ENCODE assay signal across 9 cellular contexts in genomic region chr13:42990147-42990990, GRCh38. TPM values are rescaled to one million over a fixed set of nuclear protein-coding genes. Genes with fewer than 3 reads are reported as not detected.
DNase-seq lines count a peak whose midpoint lies in the region; ATAC-seq and TF ChIP-seq lines count a peak whose summit lies in the region.
"Had no signal": no experiment of that assay in that cellular context is flagged by ENCODE, and none has a peak within 500 bp of the region (broad histone marks: within the 10 kb centered on the region; RNA-seq: fewer than 3 reads in every experiment).

No MANE protein-coding gene starts in this region.

- H3K4me3 ChIP-seq in left ventricle myocardium inferior (peak overlapping the region; percentile 76), subcutaneous abdominal adipose tissue (ENCODE audit: low read depth in 1 of 5, low read length in 5 of 5) (peak overlapping the region; percentile 75 to 86 (median 80))

- no peak overlapping the region for H3K9ac ChIP-seq in subcutaneous abdominal adipose tissue (ENCODE audit: low read length in 5 of 5)

- H3K36me3 ChIP-seq in left ventricle myocardium inferior (no peaks in the 10 kb centered on the region), subcutaneous abdominal adipose tissue (ENCODE audit: control insufficient read depth in 5 of 5, insufficient read depth in 5 of 5, low read length in 5 of 5) (no peaks in the 10 kb centered on the region)

- ATAC-seq in activated T-cell treated with anti-CD3 and anti-CD28 coated beads, Interleukin-2, amount 50 U/mL, for 4 hours, result no peak
- ATAC-seq in SK-N-SH treated with all-trans-retinoic acid at 6 μM for 48 hours (peak; percentile 44; the same call in 2 of the 3 replicates), GM18909 (IDR thresholded peaks at IDR 0.05; ENCODE audit: poor library complexity, unreplicated experiment) (no peak)

- H3K36me3 Mint-ChIP-seq in activated T-cell treated with anti-CD3 and anti-CD28 coated beads, Interleukin-2, amount 50 U/mL, for 4 hours (ENCODE audit: insufficient read depth), result peaks cover 11% of the 10 kb centered on the region

- H3K4me3 Mint-ChIP-seq in activated T-cell treated with anti-CD3 and anti-CD28 coated beads, Interleukin-2, amount 50 U/mL, for 4 hours, result peak overlapping the region; percentile 92

- H3K4me1 ChIP-seq in left ventricle myocardium inferior (peaks cover 37% of the 10 kb centered on the region), subcutaneous abdominal adipose tissue (ENCODE audit: control insufficient read depth in 5 of 5, insufficient read depth in 5 of 5, low read length in 5 of 5) (peaks cover 0 to 38% (median 28%) of the 10 kb centered on the region in 5 donors)

- H3K9me3 Mint-ChIP-seq in activated T-cell treated with anti-CD3 and anti-CD28 coated beads, Interleukin-2, amount 50 U/mL, for 4 hours, result no peaks in the 10 kb centered on the region

- H3K27me3 ChIP-seq in left ventricle myocardium inferior (ENCODE audit: low read depth), result no peaks in the 10 kb centered on the region
- H3K27me3 ChIP-seq in subcutaneous abdominal adipose tissue (ENCODE audit: control insufficient read depth in 5 of 5, insufficient read depth in 4 of 5, low read length in 5 of 5), result no peaks in the 10 kb centered on the region

- no peaks in the 10 kb centered on the region for H3K27me3 Mint-ChIP-seq in activated T-cell treated with anti-CD3 and anti-CD28 coated beads, Interleukin-2, amount 50 U/mL, for 4 hours (ENCODE audit: low read depth)

- DNase-seq in activated T-cell treated with anti-CD3 and anti-CD28 coated beads, Interleukin-2, amount 50 U/mL, for 4 hours, result no peak
- DNase-seq in activated T-cell treated with anti-CD3 and anti-CD28 coated beads for 4 hours (no peak), left ventricle myocardium inferior (no peak), cerebellum (ENCODE audit: low spot score) (no peak)
- no peak for DNase-seq in stimulated activated CD4-positive, alpha-beta T cell treated with anti-CD3 and anti-CD28 coated beads, Interleukin-4, amount 100 ng/mL, for 4 hours
- DNase-seq: islet precursor cell had no signal

- intact Hi-C loops in left ventricle myocardium inferior (cut with micrococcal nuclease), result no loop called here

- H3K4me1 Mint-ChIP-seq in activated T-cell treated with anti-CD3 and anti-CD28 coated beads, Interleukin-2, amount 50 U/mL, for 4 hours (ENCODE audit: low read depth), result peaks cover 48% of the 10 kb centered on the region

- H3K9me3 ChIP-seq in left ventricle myocardium inferior (replicated peaks) (no peaks in the 10 kb centered on the region), subcutaneous abdominal adipose tissue (ENCODE audit: control insufficient read depth in 5 of 5, low read length in 5 of 5) (no peaks in the 10 kb centered on the region)

- H3K27ac ChIP-seq in left ventricle myocardium inferior (replicated peaks) (peak overlapping the region; percentile 85), subcutaneous abdominal adipose tissue (ENCODE audit: low read depth, low read length) (peak overlapping the region; percentile 82)

- TF ChIP-seq CTCF in left ventricle myocardium inferior (IDR thresholded peaks at IDR 0.05; ENCODE audit: borderline replicate concordance), result no peak

TF ChIP-seq in SK-N-SH treated with all-trans-retinoic acid at 6 μM for 48 hours, 23 proteins besides CTCF, POLR2A, EP300 and RAD21:
- TF ChIP-seq PATZ1 (CRISPR knock-in tag; IDR thresholded peaks at IDR 0.05; ENCODE audit: borderline replicate concordance) (no peak), BACH2 (CRISPR knock-in tag; IDR thresholded peaks at IDR 0.05; ENCODE audit: borderline replicate concordance) (no peak), ZNF70 (CRISPR knock-in tag; IDR thresholded peaks at IDR 0.05) (no peak), ZFP3 (CRISPR knock-in tag; IDR thresholded peaks at IDR 0.05) (no peak), TCF4 (CRISPR knock-in tag; IDR thresholded peaks at IDR 0.05; ENCODE audit: borderline replicate concordance) (no peak), GLIS3 (CRISPR knock-in tag; IDR thresholded peaks at IDR 0.05) (no peak), PPARA (CRISPR knock-in tag; IDR thresholded peaks at IDR 0.05; ENCODE audit: borderline replicate concordance) (no peak), OSR1 (CRISPR knock-in tag; IDR thresholded peaks at IDR 0.05) (no peak), CSRNP3 (CRISPR knock-in tag; IDR thresholded peaks at IDR 0.05) (no peak), ARNTL (CRISPR knock-in tag; IDR thresholded peaks at IDR 0.05; ENCODE audit: borderline replicate concordance, low read depth) (no peak), ZNF565 (CRISPR knock-in tag; conservative IDR thresholded peaks at IDR 0.05; ENCODE audit: low read depth) (no peak), ZFP30 (CRISPR knock-in tag; IDR thresholded peaks at IDR 0.05) (no peak)
TF ChIP-seq in SK-N-SH treated with all-trans-retinoic acid at 6 μM for 48 hours: peak in this region for 0.

RNA-seq across cellular contexts. Expression of gene EPSTI1, which starts 1.7 kb away (rescaled TPM):
- 10 to 100 TPM in 2 of 3 donors, 1 to 10 TPM in 1; 8.9 to 18.1 (median 10.2) TPM for total RNA-seq in activated T-cell treated with anti-CD3 and anti-CD28 coated beads, Interleukin-2, amount 50 U/mL, for 4 hours
- total RNA-seq in left ventricle myocardium inferior (2.6 TPM), cerebellum (0.73 TPM)

RNA-seq across cellular contexts. Expression of gene DNAJC15, which starts 33.0 kb away (rescaled TPM):
- 10 to 100 TPM in 2 of 3 donors, 1 to 10 TPM in 1; 5.7 to 16.0 (median 14.2) TPM for total RNA-seq in activated T-cell treated with anti-CD3 and anti-CD28 coated beads, Interleukin-2, amount 50 U/mL, for 4 hours
- total RNA-seq in left ventricle myocardium inferior (30.1 TPM), cerebellum (12.0 TPM)
